In the genomic region with DNA sequence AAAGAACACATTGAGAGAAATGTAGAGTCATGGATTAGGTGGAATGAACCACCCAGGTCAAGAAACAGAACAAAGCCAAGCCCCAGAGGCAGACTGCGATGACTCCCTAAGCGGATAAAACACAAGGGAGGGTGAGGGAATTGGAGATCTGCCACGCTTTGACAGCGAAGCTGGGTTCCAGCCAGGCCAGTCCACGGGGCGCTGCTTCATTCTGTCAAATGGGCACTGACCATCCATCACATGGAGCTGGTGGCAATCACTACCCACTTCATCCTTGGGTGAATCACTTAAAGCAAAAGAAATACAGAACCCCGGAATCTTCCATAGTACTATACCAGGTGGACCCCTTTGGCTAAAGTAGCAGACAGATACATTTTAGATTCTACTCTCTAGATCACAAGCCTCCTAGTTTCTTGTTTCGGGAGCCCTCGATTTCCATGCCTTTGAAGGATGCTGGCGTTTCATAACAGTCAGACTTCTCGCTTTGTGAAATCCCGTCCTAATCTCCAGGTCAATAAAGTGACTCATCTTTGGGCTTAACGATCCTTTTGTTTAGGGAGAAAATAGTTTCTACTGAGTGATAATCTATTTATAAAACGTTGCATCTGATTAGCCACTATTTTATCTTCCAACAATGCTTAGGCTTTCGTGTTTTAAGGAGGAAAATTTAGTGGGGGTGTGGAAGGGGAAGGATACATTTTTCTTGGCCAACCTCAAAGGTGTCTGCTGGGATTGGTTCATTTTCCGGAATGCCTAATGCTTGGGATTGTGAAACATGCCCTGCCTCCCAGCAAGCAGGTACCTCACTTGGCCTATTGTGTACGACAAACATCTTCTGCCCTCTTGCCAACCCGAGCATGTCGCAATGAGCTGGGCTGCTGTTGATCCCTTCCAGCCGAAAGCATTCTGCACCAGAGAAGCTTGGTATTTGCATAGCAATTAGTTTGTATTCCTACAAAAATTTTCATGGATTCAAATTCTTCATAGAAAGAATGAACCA, we compare ENCODE assay signal across 10 cellular contexts. TPM values are rescaled to one million over a fixed set of nuclear protein-coding genes. Genes with fewer than 3 reads are reported as not detected.
DNase-seq lines count a peak whose midpoint lies in the region; ATAC-seq and TF ChIP-seq lines count a peak whose summit lies in the region.
"Had no signal": no experiment of that assay in that cellular context is flagged by ENCODE, and none has a peak within 500 bp of the region (broad histone marks: within the 10 kb centered on the region; RNA-seq: fewer than 3 reads in every experiment).

No MANE protein-coding gene starts in this region.

- H3K4me1 ChIP-seq in hepatocyte (ENCODE audit: insufficient read depth), result peaks cover 14% of the 10 kb centered on the region
- H3K4me1 ChIP-seq in subcutaneous abdominal adipose tissue (ENCODE audit: control insufficient read depth in 5 of 5, insufficient read depth in 5 of 5, low read length in 5 of 5), result peaks cover 0 to 25% (median 14%) of the 10 kb centered on the region in 5 donors

- H3K9ac ChIP-seq in subcutaneous abdominal adipose tissue (ENCODE audit: low read length in 5 of 5), result no peak overlapping the region

- no peak overlapping the region for H3K4me3 Mint-ChIP-seq in WTC11

- H3K4me2 ChIP-seq in hepatocyte, result no peak overlapping the region

- H3K9me3 Mint-ChIP-seq in WTC11, result peaks cover 33% of the 10 kb centered on the region

- no peaks in the 10 kb centered on the region for H3K9me2 ChIP-seq in hepatocyte (replicated peaks; ENCODE audit: insufficient read depth)

- WGBS in hepatocyte (ENCODE audit: low lambda C conversion rate, missing lambda C conversion rate), result 67% methylated on average over 20 of the region's 20 CpGs

- no peak overlapping the region for H2AFZ ChIP-seq in hepatocyte

- H3K4me1 Mint-ChIP-seq in WTC11, result peaks cover 17% of the 10 kb centered on the region

- H4K20me1 ChIP-seq in hepatocyte (ENCODE audit: insufficient read depth, poor library complexity, severe bottlenecking), result no peaks in the 10 kb centered on the region

- POLR2A ChIA-PET in WTC11 (lab: Charles Lee), result interaction anchor here (0.6 kb wide), 1 partner anchor 186 kb away, joined by 3 read pairs; no protein-coding TSS in a partner anchor

- TF ChIP-seq EP300 in Ishikawa (IDR thresholded peaks at IDR 0.05; ENCODE audit: borderline replicate concordance), result no peak

- TF ChIP-seq RAD21 in Ishikawa (IDR thresholded peaks at IDR 0.05; ENCODE audit: low read depth), result no peak

- H3K79me2 ChIP-seq in hepatocyte, result no peaks in the 10 kb centered on the region

- H3K27ac ChIP-seq in hepatocyte, result peak overlapping the region; percentile 16
- H3K27ac ChIP-seq in subcutaneous abdominal adipose tissue (ENCODE audit: low read depth, low read length), result peak overlapping the region; percentile 61

- H3K36me3 ChIP-seq in hepatocyte (replicated peaks; ENCODE audit: insufficient read depth, low read depth) (no peaks in the 10 kb centered on the region), subcutaneous abdominal adipose tissue (ENCODE audit: control insufficient read depth in 5 of 5, insufficient read depth in 5 of 5, low read length in 5 of 5) (no peaks in the 10 kb centered on the region)

- CTCF ChIA-PET in WTC11 (lab: Charles Lee), result no interaction called here

- DNase-seq in WTC11 (ENCODE audit: low spot score), result no peak
- DNase-seq in hepatocyte (ENCODE audit: low spot score), result peak; percentile 39
- DNase-seq in stimulated activated naive CD4-positive, alpha-beta T cell treated with Interleukin-2 at 50 U/mL for 16 hours (lab: John Stamatoyannopoulos, UW), result no peak
- DNase-seq: activated CD4-positive, alpha-beta T cell treated with anti-CD3 and anti-CD28 coated beads for 4 hours; central memory CD4-positive, alpha-beta T cell; NK-92 treated with Interleukin-12 subunit alpha and Interleukin-12 subunit beta, amount 100 ng/mL, for 24 hours had no signal

- H3K27me3 ChIP-seq in hepatocyte (peaks cover 8% of the 10 kb centered on the region), subcutaneous abdominal adipose tissue (ENCODE audit: control insufficient read depth in 5 of 5, insufficient read depth in 4 of 5, low read length in 5 of 5) (peaks cover 4 to 10% (median 7%) of the 10 kb centered on the region in 5 donors)

- peaks cover 12% of the 10 kb centered on the region for H3K36me3 Mint-ChIP-seq in WTC11

- H3K9me3 ChIP-seq in hepatocyte (ENCODE audit: low read depth) (no peaks in the 10 kb centered on the region), subcutaneous abdominal adipose tissue (ENCODE audit: control insufficient read depth in 5 of 5, low read length in 5 of 5) (no peaks in the 10 kb centered on the region)

- peaks cover 26% of the 10 kb centered on the region for H3K27me3 Mint-ChIP-seq in WTC11 (ENCODE audit: low read depth)

- no peak overlapping the region for H3K27ac Mint-ChIP-seq in WTC11

- no peak overlapping the region for H3K4me3 ChIP-seq in hepatocyte
- H3K4me3 ChIP-seq in subcutaneous abdominal adipose tissue (ENCODE audit: low read depth in 1 of 5, low read length in 5 of 5), result no peak overlapping the region

- ATAC-seq in WTC11, result no peak
- ATAC-seq in GM19035 (IDR thresholded peaks at IDR 0.05; ENCODE audit: unreplicated experiment), result no peak
- ATAC-seq in HG03108 (IDR thresholded peaks at IDR 0.05; ENCODE audit: unreplicated experiment), result no peak

- TF ChIP-seq CTCF in WTC11 (IDR thresholded peaks at IDR 0.05) (no peak), hepatocyte (IDR thresholded peaks at IDR 0.05; ENCODE audit: poor library complexity) (no peak)

TF ChIP-seq in Ishikawa, 13 proteins besides CTCF, POLR2A, EP300 and RAD21:
- TF ChIP-seq EGR1 (IDR thresholded peaks at IDR 0.05), result no peak
- no peak for TF ChIP-seq NFIC (IDR thresholded peaks at IDR 0.05)
- TF ChIP-seq CEBPB (IDR thresholded peaks at IDR 0.05), result peak; percentile 58

TF ChIP-seq in WTC11, 78 proteins besides CTCF, POLR2A, EP300 and RAD21:
- TF ChIP-seq GABPB1 (CRISPR knock-in tag; IDR thresholded peaks at IDR 0.05), result peak; percentile 55; the same call in 1 of the 2 replicates
- TF ChIP-seq EMX1 (CRISPR knock-in tag; IDR thresholded peaks at IDR 0.05), result no peak
- no peak for TF ChIP-seq FOXK1 (CRISPR knock-in tag; IDR thresholded peaks at IDR 0.05)

RNA-seq across cellular contexts. Expression of a gene that starts 44.1 kb away (rescaled TPM):
- 35.0 to 44.4 TPM (median 42.3 TPM) in 3 replicates for total RNA-seq in WTC11 (2021)
- 9.0 and 10.8 TPM in 2 replicates for total RNA-seq in hepatocyte
- 9.3 and 9.5 TPM in 2 replicates for polyA plus RNA-seq in hepatocyte
